Comparison of ENCODE assay signal across 8 cellular contexts in the genomic region with DNA sequence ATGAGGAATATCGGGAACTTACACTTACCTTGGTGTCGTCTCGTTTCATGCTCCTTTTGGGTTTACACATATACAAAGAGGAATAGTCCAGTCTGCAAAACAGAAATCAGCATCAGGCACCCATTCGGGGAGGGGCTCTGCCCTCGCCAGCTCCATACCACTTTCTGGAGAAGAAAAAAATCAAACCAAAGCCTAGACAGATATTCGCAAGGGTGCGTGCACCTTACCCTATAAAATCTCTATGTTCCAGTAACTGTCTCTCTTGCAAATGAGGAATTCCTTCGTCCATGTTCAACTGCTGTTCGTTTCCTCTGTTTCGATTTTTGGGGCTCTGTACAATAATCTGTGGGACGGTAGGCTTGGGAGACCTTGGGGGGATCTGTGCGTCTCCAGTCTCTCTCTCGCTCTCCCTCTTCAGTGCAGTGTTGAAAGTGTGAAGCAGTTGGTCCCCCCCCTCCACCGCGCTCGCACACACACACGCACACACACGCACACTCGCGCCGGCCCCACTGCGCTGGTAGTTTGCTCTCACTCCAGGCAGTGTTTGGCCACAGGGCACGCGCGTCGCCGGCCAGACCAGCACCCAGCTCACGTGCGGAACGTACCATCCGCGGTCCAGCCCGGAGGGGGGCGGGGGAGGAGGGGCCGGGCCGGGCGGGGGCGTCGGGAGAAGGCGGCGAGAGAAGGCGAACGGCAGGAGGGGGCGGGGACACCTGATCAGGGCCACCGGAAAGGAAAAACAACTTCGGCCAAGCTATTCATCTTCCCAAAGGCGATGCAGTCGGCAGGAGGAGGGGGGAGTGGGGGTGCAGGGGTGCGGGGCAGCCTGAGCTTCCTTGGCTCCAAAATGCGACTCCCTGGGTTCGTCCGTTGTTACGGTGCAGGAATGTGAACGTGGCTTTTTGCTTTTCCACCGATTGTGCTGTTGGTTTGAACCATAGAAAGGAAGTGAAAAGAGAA. TPM values are rescaled to one million over a fixed set of nuclear protein-coding genes. Genes with fewer than 3 reads are reported as not detected.
A peak's percentile ranks its signal among the peaks of the same experiment; 100 is the strongest.
DNase-seq lines count a peak whose midpoint lies in the region; ATAC-seq and TF ChIP-seq lines count a peak whose summit lies in the region.

TSS of gene BHLHE41 (minus strand) at position 547 of the 960 bp plus-strand sequence. CDS start at position 289, 258 bp downstream.

- peaks cover 35% of the 10 kb centered on the region for H3K4me1 Mint-ChIP-seq in neural crest cell

- H4K20me1 ChIP-seq in Karpas-422 (ENCODE audit: insufficient read depth, low read depth, low read length), result no peaks in the 10 kb centered on the region

- H3K4me1 ChIP-seq in Karpas-422 (ENCODE audit: low read length), result peaks cover 35% of the 10 kb centered on the region

- peak within 1 kb of the TSS; percentile 74 for H3K4me3 ChIP-seq in GM08714 (ENCODE audit: low read length)
- peak within 1 kb of the TSS; percentile 75 for H3K4me3 ChIP-seq in Karpas-422 (ENCODE audit: low read length)

- H2AFZ ChIP-seq in Karpas-422 (ENCODE audit: low read length), result peak within 1 kb of the TSS; percentile 88

- H3K27ac ChIP-seq in Karpas-422 (ENCODE audit: low read length), result no peak within 1 kb of the TSS

- TF ChIP-seq CTCF in neural crest cell (conservative IDR thresholded peaks at IDR 0.05), result no peak

- peaks cover 94% of the 10 kb centered on the region for H3K27me3 Mint-ChIP-seq in neural crest cell (ENCODE audit: low read depth)

- H3K9me3 ChIP-seq in Karpas-422 (ENCODE audit: low read length), result no peaks in the 10 kb centered on the region

- H3K4me2 ChIP-seq in Karpas-422 (ENCODE audit: low read depth, low read length, poor library complexity, severe bottlenecking), result peak within 1 kb of the TSS; percentile 98

- TF ChIP-seq POLR2A in GM18505 (IDR thresholded peaks at IDR 0.05; ENCODE audit: borderline replicate concordance, extremely low read depth, insufficient read depth, insufficient read length), result no peak

- no peaks in the 10 kb centered on the region for H3K9me3 Mint-ChIP-seq in neural crest cell

- H3K9me2 ChIP-seq in Karpas-422 (replicated peaks; ENCODE audit: insufficient read depth, low read length), result no peaks in the 10 kb centered on the region

- H3K36me3 ChIP-seq in Karpas-422 (ENCODE audit: insufficient read depth, low read length), result no peaks in the 10 kb centered on the region

- H3K27me3 ChIP-seq in Karpas-422 (ENCODE audit: low read length), result peaks cover 4% of the 10 kb centered on the region; the same call in 1 of the 2 replicates

- peak; percentile 46 for DNase-seq in Karpas-422
- peak; percentile 26 for DNase-seq in activated naive CD4-positive, alpha-beta T cell treated with anti-CD3 and anti-CD28 coated beads, Interleukin-2, amount 50 U/mL, for 16 hours
- DNase-seq in head of caudate nucleus, result peak; percentile 82 to 95 (median 89)
- DNase-seq in neural crest cell (ENCODE audit: low read depth, low spot score), result peak; percentile 14

- no peak within 1 kb of the TSS for H3K27ac Mint-ChIP-seq in neural crest cell (ENCODE audit: unreplicated experiment)

- peak within 1 kb of the TSS; percentile 92 for H3K4me3 Mint-ChIP-seq in neural crest cell

- H3K9ac ChIP-seq in Karpas-422 (ENCODE audit: low read length), result peak within 1 kb of the TSS; percentile 59

- intact Hi-C loops in head of caudate nucleus (cut with DNase I), result loop anchor here (10.0 kb wide), 2 partner anchors 100 to 340 kb away; no protein-coding TSS in a partner anchor

- H3K79me2 ChIP-seq in Karpas-422 (ENCODE audit: low read length), result no peaks in the 10 kb centered on the region

- no peaks in the 10 kb centered on the region for H3K36me3 Mint-ChIP-seq in neural crest cell (ENCODE audit: low read depth)

- ATAC-seq in GM18520 (IDR thresholded peaks at IDR 0.05; ENCODE audit: unreplicated experiment), result no peak
- ATAC-seq in GM18505 (IDR thresholded peaks at IDR 0.05; ENCODE audit: unreplicated experiment), result no peak
- no peak for ATAC-seq in HG02973 (IDR thresholded peaks at IDR 0.05; ENCODE audit: unreplicated experiment)

RNA-seq across cellular contexts. Expression of gene BHLHE41, which starts in this region (rescaled TPM):
- total RNA-seq in Karpas-422 (2014; rRNA removed; shearing (Covaris generic); ENCODE audit: low replicate concordance), result 1.6 and 2.2 TPM in 2 replicates
- total RNA-seq in neural crest cell, result 0.65 TPM in 1 of 2 replicates, not detected in the other

Comparison
In these comparisons a context has a peak if more than half of its experiments do, and no peak if none do; other contexts are left out.
1. Peak in DNase-seq in neural crest cell; RNA of the gene not detected or under 1 TPM.
2. DNase-seq: peak in every context shown above with its lines; median percentile 89 in head of caudate nucleus; 46 in Karpas-422; 26 in activated naive CD4-positive, alpha-beta T cell treated with anti-CD3 and anti-CD28 coated beads, Interleukin-2, amount 50 U/mL, for 16 hours; 14 in neural crest cell.